Comparison of ENCODE assay signal across 23 cellular contexts in genomic region chr15:29776859-29777258, GRCh38. TPM values are rescaled to one million over a fixed set of nuclear protein-coding genes. Genes with fewer than 3 reads are reported as not detected.
"Had no signal": no experiment of that assay in that cellular context is flagged by ENCODE, and none has a peak within 500 bp of the region (broad histone marks: within the 10 kb centered on the region; RNA-seq: fewer than 3 reads in every experiment).

No MANE protein-coding gene starts in this region.

- H3K27ac ChIP-seq: foreskin keratinocyte, prostate gland, right atrium auricular region, thyroid gland, WERI-Rb-1 had no signal

- ATAC-seq: activated CD8-positive, alpha-beta T cell treated with anti-CD3 and anti-CD28 coated beads, Interleukin-2, amount 10 ng/mL, durations not matched to agents 7 days and 5 days; activated naive CD8-positive, alpha-beta T cell treated with anti-CD3 and anti-CD28 coated beads, Interleukin-2, amount 50 U/mL, for 24 hours; foreskin keratinocyte; left lobe of liver; natural killer cell treated with Interleukin-12 subunit alpha and Interleukin-12 subunit beta and Interleukin-15 and Interleukin-18, amount 100 ng/mL, for 72 hours had no signal

- H3K9me3 ChIP-seq: prostate gland, right atrium auricular region, thyroid gland had no signal

- DNase-seq: activated CD4-positive, alpha-beta T cell treated with anti-CD3 and anti-CD28 coated beads, Interleukin-2, amount 10 ng/mL, durations not matched to agents 7 days and 5 days; activated CD4-positive, CD25-positive, alpha-beta regulatory T cell treated with anti-CD3 and anti-CD28 coated beads, Interleukin-2, amount 50 U/mL, for 72 hours; activated CD8-positive, alpha-beta T cell treated with anti-CD3 and anti-CD28 coated beads, Interleukin-2, amount 10 ng/mL, durations not matched to agents 7 days and 5 days; activated gamma-delta T cell; activated naive CD4-positive, alpha-beta T cell treated with anti-CD3 and anti-CD28 coated beads, Interleukin-2, amount 50 U/mL, for 16 hours; activated naive CD8-positive, alpha-beta T cell treated with anti-CD3 and anti-CD28 coated beads, Interleukin-2, amount 50 U/mL, for 24 hours; cortex of kidney; foreskin keratinocyte; immature natural killer cell; mammary epithelial cell; midbrain; stimulated activated CD4-positive, alpha-beta T cell treated with anti-CD3 and anti-CD28 coated beads, Interleukin-12 subunit alpha, Interleukin-12 subunit beta, amount 100 ng/mL, for 4 hours; stimulated activated CD4-positive, alpha-beta T cell treated with anti-CD3 and anti-CD28 coated beads, Interleukin-1b, Interleukin-23, amount 100 ng/mL, for 48 hours; substantia nigra; WERI-Rb-1 had no signal

- H3K36me3 ChIP-seq: prostate gland, thyroid gland had no signal

- H3K4me3 ChIP-seq: cardiac muscle cell, prostate gland, right atrium auricular region, thyroid gland had no signal

- H3K4me1 ChIP-seq: prostate gland had no signal

- H3K27me3 ChIP-seq: cardiac muscle cell, foreskin keratinocyte, right atrium auricular region, thyroid gland had no signal

RNA-seq across cellular contexts. Expression of gene TJP1, which starts 45.4 kb away (rescaled TPM):
- total RNA-seq: activated CD4-positive, alpha-beta T cell treated with anti-CD3 and anti-CD28 coated beads, Interleukin-2, amount 10 ng/mL, durations not matched to agents 7 days and 5 days; activated CD8-positive, alpha-beta T cell treated with anti-CD3 and anti-CD28 coated beads, Interleukin-2, amount 10 ng/mL, durations not matched to agents 7 days and 5 days; activated T-helper 1 cell treated with anti-CD3 and anti-CD28 coated beads, Interleukin-12 subunit alpha, Interleukin-12 subunit beta, Interleukin-2, Interleukin-4 antibody, amounts not matched to agents 30 ng/mL and 10 ng/mL and 1 ng/mL, durations not matched to agents 14 hours and 24 hours and 36 hours; T-helper 2 cell treated with Interferon-gamma antibody and Interleukin-4, amounts not matched to agents 100 ng/mL and 5 ng/mL, for 36 hours had no signal
